Comparison of ENCODE assay signal across 8 cellular contexts in the genomic region with DNA sequence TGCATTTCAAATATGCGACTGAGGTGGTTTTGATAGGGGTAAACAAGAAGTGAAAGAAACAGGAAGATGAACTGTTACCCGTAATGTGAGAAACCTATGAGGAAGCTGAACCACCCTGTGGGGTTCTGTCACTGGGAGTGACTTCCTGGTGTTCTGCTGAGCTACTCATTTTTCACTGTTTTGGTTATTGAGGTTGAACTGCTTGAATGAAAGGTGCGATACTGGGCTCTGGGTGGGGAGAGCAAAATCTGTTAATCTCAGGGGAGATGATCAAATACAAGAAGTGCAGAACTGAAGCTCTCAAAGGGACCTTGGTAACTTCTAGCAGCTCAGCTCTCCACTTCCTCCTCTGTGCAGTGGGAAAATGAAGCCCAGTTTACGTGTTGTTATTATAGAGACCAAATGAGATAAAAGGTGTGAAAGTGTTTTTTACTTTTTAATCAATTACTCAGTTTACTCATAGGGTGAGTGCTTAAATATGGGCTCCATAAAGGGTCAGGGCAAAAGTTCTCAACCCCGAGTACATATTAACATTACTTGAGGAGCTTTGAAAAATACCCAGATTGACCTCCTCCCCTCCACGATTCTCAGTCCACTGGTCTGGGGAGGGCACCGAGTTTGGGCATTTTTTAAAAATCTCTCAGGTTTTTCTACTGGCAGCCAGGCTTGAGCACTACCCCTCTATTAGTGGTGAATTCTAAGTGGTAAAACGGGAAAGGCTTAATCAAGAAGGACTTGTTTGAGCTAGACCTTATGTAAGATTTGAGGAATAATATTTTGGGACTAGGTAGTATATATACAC.
DNase-seq lines count a peak whose midpoint lies in the region; ATAC-seq lines count a peak whose summit lies in the region.

No MANE protein-coding gene starts in this region.

- H3K36me3 ChIP-seq in BLaER1 treated with 17β-estradiol and CSF1 and Interleukin-3, amounts not matched to agents 10 nM and 100 nM = no peaks in the 10 kb centered on the region

- peak overlapping the region in 4 of 10 experiments; percentile 14 to 42 (median 26); a peak in 7 of 20 replicates for H3K4me3 ChIP-seq in BLaER1 treated with 17β-estradiol and CSF1 and Interleukin-3, amounts not matched to agents 10 nM and 100 nM

- DNase-seq in T-helper 9 cell (peak; percentile 24), hepatic stellate cell (ENCODE audit: low spot score) (no peak), HPDE6-E6E7 (ENCODE audit: extremely low spot score) (no peak)
- DNase-seq in effector CD8-positive, alpha-beta T cell (lab: John Stamatoyannopoulos, UW) = peak; percentile 20
- peak in 2 of 3 experiments; percentile 24 to 37 for DNase-seq in stimulated activated CD4-positive, alpha-beta T cell treated with anti-CD3 and anti-CD28 coated beads, TNF-alpha, amount 100 ng/mL, for 24 hours (ENCODE audit: low read depth in 3 of 3)

- peak; percentile 76 for ATAC-seq in GM19328 (IDR thresholded peaks at IDR 0.05; ENCODE audit: unreplicated experiment)
- ATAC-seq in HG03378 (IDR thresholded peaks at IDR 0.05; ENCODE audit: unreplicated experiment) = peak; percentile 89

- peak overlapping the region; percentile 48 to 89 (median 70); a peak in 20 of 22 replicates for H3K27ac ChIP-seq in BLaER1 treated with 17β-estradiol and CSF1 and Interleukin-3, amounts not matched to agents 10 nM and 100 nM

- H3K9ac ChIP-seq in BLaER1 treated with 17β-estradiol and CSF1 and Interleukin-3, amounts not matched to agents 10 nM and 100 nM = peak overlapping the region in 10 of 11 experiments; percentile 25 to 73 (median 52); a peak in 14 of 22 replicates

- H3K27me3 ChIP-seq in BLaER1 treated with 17β-estradiol and CSF1 and Interleukin-3, amounts not matched to agents 10 nM and 100 nM = no peaks in the 10 kb centered on the region

- peaks cover 0 to 4% (median 0%) of the 10 kb centered on the region in 11 experiments; a peak in 1 of 22 replicates for H3K9me3 ChIP-seq in BLaER1 treated with 17β-estradiol and CSF1 and Interleukin-3, amounts not matched to agents 10 nM and 100 nM (replicated peaks in 1 of 11)

- H4K20me1 ChIP-seq in BLaER1 treated with 17β-estradiol and CSF1 and Interleukin-3, amounts not matched to agents 10 nM and 100 nM = no peaks in the 10 kb centered on the region

- H3K4me2 ChIP-seq in BLaER1 treated with 17β-estradiol and CSF1 and Interleukin-3, amounts not matched to agents 10 nM and 100 nM = peak overlapping the region; percentile 66 to 81 (median 77)

- peaks cover 22 to 60% (median 35%) of the 10 kb centered on the region in 10 experiments for H3K4me1 ChIP-seq in BLaER1 treated with 17β-estradiol and CSF1 and Interleukin-3, amounts not matched to agents 10 nM and 100 nM

Comparison
In these comparisons a context has a peak if more than half of its experiments do, and no peak if none do; other contexts are left out.
1. DNase-seq: peak in T-helper 9 cell (single experiment), effector CD8-positive, alpha-beta T cell (single experiment) and stimulated activated CD4-positive, alpha-beta T cell treated with anti-CD3 and anti-CD28 coated beads, TNF-alpha, amount 100 ng/mL, for 24 hours (2 of 3); none in hepatic stellate cell (single experiment) and HPDE6-E6E7 (single experiment).